1 cellular context compared by ENCODE assay signal in the genomic region with DNA sequence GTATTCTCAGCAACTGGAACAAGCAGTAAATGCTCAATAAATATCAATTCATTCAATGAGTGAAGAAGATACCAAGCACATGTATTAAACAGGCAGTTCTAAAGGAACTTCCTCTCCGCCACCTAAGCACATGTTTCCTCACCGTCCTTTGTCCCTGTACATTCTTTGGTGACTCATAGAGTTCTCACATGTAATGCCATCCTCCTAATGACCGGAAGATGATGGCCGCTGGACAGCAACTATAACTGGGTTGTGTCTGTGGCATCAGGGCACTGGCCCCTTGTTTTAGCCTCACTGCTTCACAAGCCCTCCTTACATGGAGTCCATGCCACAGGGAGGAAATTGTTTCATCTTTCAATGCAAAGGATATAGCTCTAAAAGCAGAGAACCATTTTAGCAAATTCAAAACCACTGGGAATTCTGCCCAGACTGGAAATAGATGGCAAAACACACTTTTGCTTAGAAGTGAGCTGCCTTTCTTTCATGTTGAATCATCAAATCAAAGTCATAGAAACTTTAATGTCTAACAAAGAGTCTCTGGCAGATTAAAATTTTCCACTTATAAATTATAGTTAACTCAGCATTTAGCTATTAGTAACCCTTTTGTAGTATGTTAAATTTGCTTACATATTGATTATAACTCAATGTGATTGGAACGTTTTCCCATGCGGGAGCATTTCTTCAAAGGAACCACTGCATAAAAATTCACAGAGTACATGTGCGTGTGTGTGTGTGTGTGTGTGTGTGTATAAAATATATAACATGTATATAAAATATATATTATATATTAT.
TF ChIP-seq lines count a peak whose summit lies in the region.

No MANE protein-coding gene starts in this region.

TF ChIP-seq in HCT116, 20 proteins besides CTCF, POLR2A, EP300 and RAD21 (continued from another document):
- TF ChIP-seq, protein P1, sequence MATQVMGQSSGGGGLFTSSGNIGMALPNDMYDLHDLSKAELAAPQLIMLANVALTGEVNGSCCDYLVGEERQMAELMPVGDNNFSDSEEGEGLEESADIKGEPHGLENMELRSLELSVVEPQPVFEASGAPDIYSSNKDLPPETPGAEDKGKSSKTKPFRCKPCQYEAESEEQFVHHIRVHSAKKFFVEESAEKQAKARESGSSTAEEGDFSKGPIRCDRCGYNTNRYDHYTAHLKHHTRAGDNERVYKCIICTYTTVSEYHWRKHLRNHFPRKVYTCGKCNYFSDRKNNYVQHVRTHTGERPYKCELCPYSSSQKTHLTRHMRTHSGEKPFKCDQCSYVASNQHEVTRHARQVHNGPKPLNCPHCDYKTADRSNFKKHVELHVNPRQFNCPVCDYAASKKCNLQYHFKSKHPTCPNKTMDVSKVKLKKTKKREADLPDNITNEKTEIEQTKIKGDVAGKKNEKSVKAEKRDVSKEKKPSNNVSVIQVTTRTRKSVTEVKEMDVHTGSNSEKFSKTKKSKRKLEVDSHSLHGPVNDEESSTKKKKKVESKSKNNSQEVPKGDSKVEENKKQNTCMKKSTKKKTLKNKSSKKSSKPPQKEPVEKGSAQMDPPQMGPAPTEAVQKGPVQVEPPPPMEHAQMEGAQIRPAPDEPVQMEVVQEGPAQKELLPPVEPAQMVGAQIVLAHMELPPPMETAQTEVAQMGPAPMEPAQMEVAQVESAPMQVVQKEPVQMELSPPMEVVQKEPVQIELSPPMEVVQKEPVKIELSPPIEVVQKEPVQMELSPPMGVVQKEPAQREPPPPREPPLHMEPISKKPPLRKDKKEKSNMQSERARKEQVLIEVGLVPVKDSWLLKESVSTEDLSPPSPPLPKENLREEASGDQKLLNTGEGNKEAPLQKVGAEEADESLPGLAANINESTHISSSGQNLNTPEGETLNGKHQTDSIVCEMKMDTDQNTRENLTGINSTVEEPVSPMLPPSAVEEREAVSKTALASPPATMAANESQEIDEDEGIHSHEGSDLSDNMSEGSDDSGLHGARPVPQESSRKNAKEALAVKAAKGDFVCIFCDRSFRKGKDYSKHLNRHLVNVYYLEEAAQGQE (IDR thresholded peaks at IDR 0.05; ENCODE audit: low read depth): peak; percentile 22; the same call in 1 of the 2 replicates
- no peak for TF ChIP-seq JUND (IDR thresholded peaks at IDR 0.05)
- no peak for TF ChIP-seq CEBPB (IDR thresholded peaks at IDR 0.05; ENCODE audit: low read depth)
- no peak for TF ChIP-seq CBX3 (IDR thresholded peaks at IDR 0.05; ENCODE audit: low read depth)
- 0 out of 2 replicates have a peak, but pooled peaks have one; percentile 11 for TF ChIP-seq FOSL1 (IDR thresholded peaks at IDR 0.05; ENCODE audit: low read depth)
- TF ChIP-seq YY1 (IDR thresholded peaks at IDR 0.05; ENCODE audit: extremely low read depth, insufficient replicate concordance, low read depth, low read length): peak; percentile 41
- no peak for TF ChIP-seq EZH2 (IDR thresholded peaks at IDR 0.05)
- TF ChIP-seq, protein P2, sequence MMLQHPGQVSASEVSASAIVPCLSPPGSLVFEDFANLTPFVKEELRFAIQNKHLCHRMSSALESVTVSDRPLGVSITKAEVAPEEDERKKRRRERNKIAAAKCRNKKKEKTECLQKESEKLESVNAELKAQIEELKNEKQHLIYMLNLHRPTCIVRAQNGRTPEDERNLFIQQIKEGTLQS (IDR thresholded peaks at IDR 0.05): no peak
- TF ChIP-seq, protein P3, sequence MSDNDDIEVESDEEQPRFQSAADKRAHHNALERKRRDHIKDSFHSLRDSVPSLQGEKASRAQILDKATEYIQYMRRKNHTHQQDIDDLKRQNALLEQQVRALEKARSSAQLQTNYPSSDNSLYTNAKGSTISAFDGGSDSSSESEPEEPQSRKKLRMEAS (IDR thresholded peaks at IDR 0.05): peak; percentile 55
- no peak for TF ChIP-seq EZH2phosphoT487 (IDR thresholded peaks at IDR 0.05; ENCODE audit: borderline replicate concordance)
TF ChIP-seq in HCT116: peak in this region for 4.
